Comparison of ENCODE assay signal across 20 cellular contexts in the genomic region with DNA sequence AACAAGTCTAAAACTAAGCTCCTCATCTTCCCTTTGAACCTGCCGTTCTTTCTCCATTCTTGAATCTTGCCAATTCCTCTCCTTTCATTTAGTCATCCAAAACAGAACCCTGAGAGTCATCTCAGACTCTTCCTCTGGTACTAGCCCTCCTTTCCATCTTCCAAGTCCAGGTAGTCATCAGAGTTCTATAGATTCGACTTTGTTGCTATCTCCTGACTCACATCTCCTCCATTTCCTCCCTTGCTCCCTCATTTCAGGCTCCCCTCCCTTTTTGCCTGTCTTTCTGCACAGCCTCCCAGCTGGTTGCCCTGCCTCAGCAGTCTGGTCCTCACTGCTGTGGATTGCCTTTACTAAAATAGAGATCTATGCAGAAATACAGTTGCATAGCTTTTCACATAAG.
"Had no signal": no experiment of that assay in that cellular context is flagged by ENCODE, and none has a peak within 500 bp of the region (broad histone marks: within the 10 kb centered on the region; RNA-seq: fewer than 3 reads in every experiment).

No MANE protein-coding gene starts in this region.

- ATAC-seq: activated naive CD4-positive, alpha-beta T cell treated with anti-CD3 and anti-CD28 coated beads, Interleukin-2, amount 50 U/mL, for 72 hours; gastroesophageal sphincter; naive thymus-derived CD4-positive, alpha-beta T cell; WTC11 had no signal

- H3K36me3 ChIP-seq: brain microvascular endothelial cell, prostate gland, right atrium auricular region had no signal

- H3K27ac ChIP-seq: brain microvascular endothelial cell, esophagus squamous epithelium, gastroesophageal sphincter, left ventricle myocardium inferior, prostate gland, right atrium auricular region, transverse colon had no signal

- H3K27ac Mint-ChIP-seq: T-helper 2 cell treated with Interferon-gamma antibody and Interleukin-4, amounts not matched to agents 5 μg/mL and 100 μg/mL, for 36 hours; WTC11 had no signal

- H3K9me3 ChIP-seq: esophagus squamous epithelium, gastroesophageal sphincter, left ventricle myocardium inferior, prostate gland, right atrium auricular region, transverse colon had no signal

- H3K4me3 Mint-ChIP-seq: T-helper 2 cell treated with Interferon-gamma antibody and Interleukin-4, amounts not matched to agents 5 μg/mL and 100 μg/mL, for 36 hours; WTC11 had no signal

- H3K4me3 ChIP-seq: esophagus squamous epithelium, gastroesophageal sphincter, left ventricle myocardium inferior, prostate gland, right atrium auricular region, spleen, transverse colon had no signal

- DNase-seq: activated CD8-positive, alpha-beta memory T cell treated with anti-CD3 and anti-CD28 coated beads for 24 hours; activated CD8-positive, alpha-beta memory T cell treated with anti-CD3 and anti-CD28 coated beads, Interleukin-2, amount 50 U/mL, for 48 hours; activated effector memory CD4-positive, alpha-beta T cell treated with anti-CD3 and anti-CD28 coated beads, Interleukin-2, amount 50 U/mL, for 16 hours; activated T-cell treated with anti-CD3 and anti-CD28 coated beads, Interleukin-2, amount 50 U/mL, for 48 hours; aorta; brain microvascular endothelial cell; caudate nucleus; esophagus squamous epithelium; head of caudate nucleus; hypothalamus; left ventricle myocardium inferior; naive thymus-derived CD4-positive, alpha-beta T cell; spleen; transverse colon had no signal

- H3K27me3 ChIP-seq: brain microvascular endothelial cell, esophagus squamous epithelium, gastroesophageal sphincter, right atrium auricular region, spleen, transverse colon had no signal
